In the genomic region with DNA sequence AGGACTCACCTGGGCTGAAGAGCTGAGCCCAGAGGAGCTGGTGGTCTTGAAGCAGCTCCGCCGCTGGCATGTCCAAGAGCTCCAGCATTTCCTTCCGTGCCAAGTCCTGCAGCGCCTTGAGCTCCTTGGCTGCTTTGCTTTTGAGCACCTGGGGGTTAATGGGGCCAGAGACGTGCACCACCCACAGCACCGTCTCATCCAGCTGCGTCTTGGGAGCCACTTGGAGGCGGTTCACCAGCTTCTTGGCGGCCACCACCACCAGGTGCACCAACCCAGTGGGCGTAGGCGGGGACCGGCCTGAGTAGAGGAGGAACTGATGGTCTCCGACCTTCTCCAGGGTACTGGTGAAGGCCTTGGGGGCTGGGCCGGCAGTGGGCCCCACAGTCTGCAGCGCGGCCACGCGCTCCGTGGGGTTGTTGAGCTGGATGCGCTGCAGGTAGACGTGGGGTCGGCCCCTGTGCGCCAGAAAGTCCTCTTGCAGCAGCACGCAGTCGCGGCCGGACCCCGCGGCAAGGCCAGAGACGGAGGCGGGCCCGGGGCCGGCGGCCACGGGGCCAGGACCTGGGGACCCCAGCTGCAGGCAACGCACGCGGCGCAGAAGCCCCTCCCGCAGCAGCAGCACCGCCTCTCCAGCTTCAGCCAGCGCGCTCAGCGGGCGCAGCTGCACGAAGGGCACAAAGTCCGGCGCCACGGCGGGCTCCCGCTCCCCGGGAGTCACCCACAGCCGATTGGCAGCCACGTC, we compare ENCODE assay signal across 8 cellular contexts. TPM values are rescaled to one million over a fixed set of nuclear protein-coding genes. Genes with fewer than 3 reads are reported as not detected.
DNase-seq lines count a peak whose midpoint lies in the region; FAIRE-seq and TF ChIP-seq lines count a peak whose summit lies in the region.
"Not testable (repeated sequence)": the region's sequence is repeated elsewhere in the genome, so short reads cannot be mapped to it uniquely, and the experiment has no call there.

No MANE protein-coding gene starts in this region.

- H2AFZ ChIP-seq in KMS-11 (ENCODE audit: low read depth), result not testable (repeated sequence)

- H3K27ac Mint-ChIP-seq in HFFc6; activated CD4-positive, alpha-beta memory T cell treated with anti-CD3 and anti-CD28 coated beads for 36 hours; osteocyte (ENCODE audit: unreplicated experiment): not testable (repeated sequence)
- H3K27ac Mint-ChIP-seq in immature natural killer cell, result peak overlapping the region in 1 of 6 donors; percentile 79

- H3K4me1 ChIP-seq in KMS-11 (ENCODE audit: low read depth, poor library complexity, severe bottlenecking), result peaks cover 34% of the 10 kb centered on the region
- not testable (repeated sequence) for H3K4me1 ChIP-seq in urinary bladder (ENCODE audit: insufficient read depth)

- peak overlapping the region; percentile 49; the same call in 1 of the 2 replicates for H3K27ac ChIP-seq in KMS-11
- H3K27ac ChIP-seq in dorsolateral prefrontal cortex, result peak overlapping the region in 18 of 59 donors; percentile 1 to 80 (median 53)
- H3K27ac ChIP-seq in urinary bladder (ENCODE audit: low read depth), result not testable (repeated sequence)

- H3K36me3 ChIP-seq in KMS-11 (ENCODE audit: insufficient read depth); urinary bladder (ENCODE audit: insufficient read depth): not testable (repeated sequence)

- DNase-seq in GM12892 (ENCODE audit: insufficient read length); HFFc6; activated CD4-positive, alpha-beta memory T cell treated with anti-CD3 and anti-CD28 coated beads for 36 hours; dorsolateral prefrontal cortex; immature natural killer cell; osteocyte (ENCODE audit: extremely low spot score, unreplicated experiment): not testable (repeated sequence)

- H3K9ac ChIP-seq in KMS-11, result peak overlapping the region; percentile 10; the same call in 1 of the 2 replicates

- not testable (repeated sequence) for TF ChIP-seq CTCF in HFFc6 (IDR thresholded peaks at IDR 0.05); KMS-11 (conservative IDR thresholded peaks at IDR 0.05; ENCODE audit: low read depth, low read length); dorsolateral prefrontal cortex (IDR thresholded peaks at IDR 0.05 in 54 of 56, conservative IDR thresholded peaks at IDR 0.05 in 2 of 56; ENCODE audit: low read depth in 1 of 56, partially characterized antibody in 56 of 56); osteocyte (IDR thresholded peaks at IDR 0.05)

- WGBS in urinary bladder, result 7% methylated on average over 42 of the region's 54 CpGs

- H3K79me2 ChIP-seq in KMS-11 (ENCODE audit: insufficient read depth, low read depth), result peaks cover 39% of the 10 kb centered on the region

- H3K4me3 ChIP-seq in KMS-11 (IDR thresholded peaks at IDR 0.05; ENCODE audit: insufficient read depth, low read depth, low read length), result not testable (repeated sequence)
- H3K4me3 ChIP-seq in dorsolateral prefrontal cortex, result peak overlapping the region; percentile 38 to 84 (median 63)
- peak overlapping the region; percentile 99 for H3K4me3 ChIP-seq in urinary bladder (ENCODE audit: low read depth, low read length)

- not testable (repeated sequence) for TF ChIP-seq POLR2A in GM12892 (IDR thresholded peaks at IDR 0.05; ENCODE audit: low read depth, low read length)

- not testable (repeated sequence) for H4K20me1 ChIP-seq in KMS-11 (ENCODE audit: insufficient read depth)

- CTCF ChIA-PET in activated CD4-positive, alpha-beta memory T cell treated with anti-CD3 and anti-CD28 coated beads for 36 hours (lab: Charles Lee), result interaction anchor here (0.7 to 1.4 kb wide), 3 partner anchors 9 to 106 kb away, joined by 4 to 5 read pairs (median 5); a partner anchor contains a TSS

- intact Hi-C loops in activated CD4-positive, alpha-beta memory T cell treated with anti-CD3 and anti-CD28 coated beads for 36 hours (cut with micrococcal nuclease); dorsolateral prefrontal cortex (cut with DNase I): not testable (repeated sequence)

- H3K4me3 Mint-ChIP-seq in HFFc6, result peak overlapping the region; percentile 87
- peak overlapping the region; percentile 77 for H3K4me3 Mint-ChIP-seq in activated CD4-positive, alpha-beta memory T cell treated with anti-CD3 and anti-CD28 coated beads for 36 hours
- H3K4me3 Mint-ChIP-seq in immature natural killer cell, result peak overlapping the region; percentile 81 to 92 (median 88)
- peak overlapping the region; percentile 75 for H3K4me3 Mint-ChIP-seq in osteocyte (ENCODE audit: unreplicated experiment)

- peak overlapping the region; percentile 99 for H3K4me2 ChIP-seq in KMS-11

- peaks cover 18% of the 10 kb centered on the region for H3K36me3 Mint-ChIP-seq in HFFc6 (ENCODE audit: low read depth)
- peaks cover 25% of the 10 kb centered on the region for H3K36me3 Mint-ChIP-seq in activated CD4-positive, alpha-beta memory T cell treated with anti-CD3 and anti-CD28 coated beads for 36 hours
- not testable (repeated sequence) for H3K36me3 Mint-ChIP-seq in immature natural killer cell; osteocyte (ENCODE audit: unreplicated experiment)

- not testable (repeated sequence) for H3K27me3 Mint-ChIP-seq in HFFc6 (ENCODE audit: insufficient read depth); activated CD4-positive, alpha-beta memory T cell treated with anti-CD3 and anti-CD28 coated beads for 36 hours; immature natural killer cell (ENCODE audit: low read depth in 3 of 3); osteocyte (ENCODE audit: unreplicated experiment)

- not testable (repeated sequence) for H3K9me3 Mint-ChIP-seq in HFFc6; activated CD4-positive, alpha-beta memory T cell treated with anti-CD3 and anti-CD28 coated beads for 36 hours; immature natural killer cell; osteocyte (ENCODE audit: unreplicated experiment)

- H3K27me3 ChIP-seq in KMS-11 (ENCODE audit: insufficient read depth, low read depth); dorsolateral prefrontal cortex: not testable (repeated sequence)

- FAIRE-seq in GM12892 (lab: Jason Lieb, UNC), result peak; percentile 14

- H3K4me1 Mint-ChIP-seq in HFFc6 (ENCODE audit: low read depth) (peaks cover 40% of the 10 kb centered on the region), immature natural killer cell (peaks cover 38 to 41% of the 10 kb centered on the region in 2 donors), osteocyte (ENCODE audit: unreplicated experiment) (peaks cover 33% of the 10 kb centered on the region)
- H3K4me1 Mint-ChIP-seq in activated CD4-positive, alpha-beta memory T cell treated with anti-CD3 and anti-CD28 coated beads for 36 hours (ENCODE audit: low read depth), result peaks cover 37% of the 10 kb centered on the region

- POLR2A ChIA-PET in activated CD4-positive, alpha-beta memory T cell treated with anti-CD3 and anti-CD28 coated beads for 36 hours (lab: Charles Lee), result interaction anchor here (12.5 kb wide), 1 partner anchor 16 kb away, joined by 174 read pairs; no protein-coding TSS in a partner anchor

RNA-seq across cellular contexts. Expression of a gene that starts 0.9 kb away (rescaled TPM):
- polyA plus RNA-seq in GM12892 (2012; ENCODE audit: missing spikeins), result 16.6 TPM
- total RNA-seq in HFFc6 (2021; fragmentation: NEBNext Ultra II Directional; extraction: Animal tissue kit (Norgen Biotek cat#: 25700)), result 10 to 100 TPM; 59.0 to 74.3 (median 66.5) TPM
- total RNA-seq in activated CD4-positive, alpha-beta memory T cell treated with anti-CD3 and anti-CD28 coated beads for 36 hours, result 10 to 100 TPM; 22.9 to 23.4 TPM
- total RNA-seq in dorsolateral prefrontal cortex (10 to 100 TPM; 22.8 to 44.8 (median 29.5) TPM), osteocyte (45.1 and 46.9 TPM in 2 replicates), urinary bladder (19.1 TPM)
- polyA plus RNA-seq in immature natural killer cell (10 to 100 TPM; 47.4 to 78.3 (median 52.0) TPM), urinary bladder (71.5 TPM)

RNA-seq across cellular contexts. Expression of a gene that starts 9.2 kb away (rescaled TPM):
- 30.5 TPM for polyA plus RNA-seq in GM12892 (2012; ENCODE audit: missing spikeins)
- 100 to 1,000 TPM; 294 to 438 (median 315) TPM for total RNA-seq in HFFc6 (2021; fragmentation: NEBNext Ultra II Directional; extraction: Animal tissue kit (Norgen Biotek cat#: 25700))
- total RNA-seq in activated CD4-positive, alpha-beta memory T cell treated with anti-CD3 and anti-CD28 coated beads for 36 hours, result 10 to 100 TPM; 11.0 to 13.5 TPM
- 100 to 1,000 TPM in 4 of 120 experiments, 10 to 100 TPM in 116; 28.5 to 148 (median 43.7) TPM for total RNA-seq in dorsolateral prefrontal cortex
- 10 to 100 TPM; 36.2 to 81.9 (median 73.8) TPM for polyA plus RNA-seq in immature natural killer cell
- total RNA-seq in osteocyte, result 204 and 217 TPM in 2 replicates
- total RNA-seq in urinary bladder, result 93.9 TPM
- polyA plus RNA-seq in urinary bladder, result 97.5 TPM

RNA-seq across cellular contexts. Expression of a gene that starts 54.9 kb away (rescaled TPM):
- 23.2 TPM for polyA plus RNA-seq in GM12892 (2012; ENCODE audit: missing spikeins)
- total RNA-seq in HFFc6 (2021; fragmentation: NEBNext Ultra II Directional; extraction: Animal tissue kit (Norgen Biotek cat#: 25700)), result 100 to 1,000 TPM in 4 of 6 experiments, 10 to 100 TPM in 2; 92.8 to 112 (median 101) TPM
- total RNA-seq in activated CD4-positive, alpha-beta memory T cell treated with anti-CD3 and anti-CD28 coated beads for 36 hours, result 10 to 100 TPM; 52.0 to 58.1 TPM
- total RNA-seq in dorsolateral prefrontal cortex (100 to 1,000 TPM; 107 to 182 (median 141) TPM), osteocyte (64.6 and 69.2 TPM in 2 replicates), urinary bladder (26.6 TPM)
- polyA plus RNA-seq in immature natural killer cell (10 to 100 TPM; 34.9 to 55.9 (median 37.7) TPM), urinary bladder (88.6 TPM)
